In genomic region chr2:153543639-153544071, GRCh38 we compare ENCODE assay signal across 12 cellular contexts.
DNase-seq lines count a peak whose midpoint lies in the region; ATAC-seq and TF ChIP-seq lines count a peak whose summit lies in the region.
"Had no signal": no experiment of that assay in that cellular context is flagged by ENCODE, and none has a peak within 500 bp of the region (broad histone marks: within the 10 kb centered on the region; RNA-seq: fewer than 3 reads in every experiment).

No MANE protein-coding gene starts in this region.

- no peak overlapping the region for H3K4me2 ChIP-seq in SK-N-SH

- CTCF ChIA-PET in SK-N-SH (lab: Yijun Ruan, JAX), result interaction anchor here (0.6 kb wide), 1 partner anchor 395 kb away, joined by 3 read pairs; no protein-coding TSS in a partner anchor

- H3K9me3 ChIP-seq in iPS DF 6.9 (ENCODE audit: control insufficient read depth, insufficient read depth, low read length), result no peaks in the 10 kb centered on the region
- H3K9me3 ChIP-seq in SK-N-SH, result no peaks in the 10 kb centered on the region
- H3K9me3 ChIP-seq in right cardiac atrium (ENCODE audit: control insufficient read depth, low read length), result no peaks in the 10 kb centered on the region
- H3K9me3 ChIP-seq: transverse colon had no signal

- H2AFZ ChIP-seq in SK-N-SH (ENCODE audit: low read depth), result no peak overlapping the region

- no peak for TF ChIP-seq RAD21 in SK-N-SH (IDR thresholded peaks at IDR 0.05; ENCODE audit: low read length)

- H3K4me1 ChIP-seq in iPS DF 6.9 (ENCODE audit: control insufficient read depth, insufficient read depth, low read length) (no peaks in the 10 kb centered on the region), SK-N-SH (ENCODE audit: control insufficient read depth in 1 of 2, insufficient read depth in 2 of 2, low read depth in 1 of 2, low read length in 1 of 2) (no peaks in the 10 kb centered on the region), right cardiac atrium (ENCODE audit: control insufficient read depth, insufficient read depth, low read length) (no peaks in the 10 kb centered on the region)
- H3K4me1 ChIP-seq: transverse colon had no signal

- no peaks in the 10 kb centered on the region for H3F3A ChIP-seq in SK-N-SH (replicated peaks; ENCODE audit: insufficient read depth)

- peak; percentile 72 for ATAC-seq in GM18907 (IDR thresholded peaks at IDR 0.05; ENCODE audit: unreplicated experiment)
- ATAC-seq in HG02623 (IDR thresholded peaks at IDR 0.05; ENCODE audit: unreplicated experiment), result peak; percentile 78
- no peak for ATAC-seq in HG03139 (IDR thresholded peaks at IDR 0.05; ENCODE audit: unreplicated experiment)
- ATAC-seq in right cardiac atrium, result no peak

- no peaks in the 10 kb centered on the region for H3K27me3 ChIP-seq in iPS DF 6.9 (ENCODE audit: control insufficient read depth, insufficient read depth, low read length)
- no peaks in the 10 kb centered on the region for H3K27me3 ChIP-seq in SK-N-SH (ENCODE audit: insufficient read depth)
- H3K27me3 ChIP-seq in right cardiac atrium (ENCODE audit: control insufficient read depth, insufficient read depth), result no peaks in the 10 kb centered on the region
- H3K27me3 ChIP-seq: transverse colon had no signal

- TF ChIP-seq CTCF in SK-N-SH (IDR thresholded peaks at IDR 0.05), result no peak

- H3K36me3 ChIP-seq in iPS DF 6.9 (ENCODE audit: control insufficient read depth, insufficient read depth, low read length) (no peaks in the 10 kb centered on the region), SK-N-SH (replicated peaks in 1 of 2; ENCODE audit: control insufficient read depth in 1 of 2, insufficient read depth in 2 of 2, low read length in 1 of 2) (no peaks in the 10 kb centered on the region)
- H3K36me3 ChIP-seq: transverse colon had no signal

- no peak for TF ChIP-seq EP300 in SK-N-SH (IDR thresholded peaks at IDR 0.05; ENCODE audit: borderline replicate concordance in 1 of 2, low read depth in 1 of 2, low read length in 1 of 2)

- H3K4me3 ChIP-seq in iPS DF 6.9 (ENCODE audit: low read length) (no peak overlapping the region), SK-N-SH (ENCODE audit: low read depth in 2 of 2, low read length in 1 of 2) (no peak overlapping the region), right cardiac atrium (ENCODE audit: low read length) (no peak overlapping the region)
- H3K4me3 ChIP-seq: transverse colon had no signal

- H3K9me2 ChIP-seq in SK-N-SH, result no peaks in the 10 kb centered on the region

- H3K79me2 ChIP-seq in SK-N-SH (ENCODE audit: insufficient read depth), result no peaks in the 10 kb centered on the region

- H3K27ac ChIP-seq in iPS DF 6.9 (ENCODE audit: low read length) (no peak overlapping the region), SK-N-SH (ENCODE audit: low read depth in 2 of 2, low read length in 1 of 2) (no peak overlapping the region), right cardiac atrium (ENCODE audit: low read length) (no peak overlapping the region)
- H3K27ac ChIP-seq: transverse colon had no signal

- no peaks in the 10 kb centered on the region for H4K20me1 ChIP-seq in SK-N-SH (ENCODE audit: insufficient read depth)

- intact Hi-C loops in right cardiac atrium (cut with DNase I), result no loop called here

- POLR2A ChIA-PET in SK-N-SH (lab: Yijun Ruan, JAX), result no interaction called here

- no peak overlapping the region for H3K9ac ChIP-seq in SK-N-SH

- WGBS in iPS DF 6.9 (ENCODE audit: insufficient coverage, insufficient read length), result no CpG with 5 or more reads among the region's 5 CpGs
- 7% methylated on average over 5 of the region's 5 CpGs for WGBS in SK-N-SH (ENCODE audit: low lambda C conversion rate)
- 40% methylated on average over 5 of the region's 5 CpGs for WGBS in right cardiac atrium

- peak; percentile 95 for DNase-seq in NCI-H146 (lab: John Stamatoyannopoulos, UW)
- peak; percentile 41 for DNase-seq in iPS DF 6.9 (ENCODE audit: low read depth, low spot score)
- DNase-seq in SK-N-SH, result no peak
- no peak for DNase-seq in right cardiac atrium
- DNase-seq in midbrain (lab: John Stamatoyannopoulos, UW), result no peak
- DNase-seq: activated naive CD4-positive, alpha-beta T cell; MV-4-11; SW 1271; transverse colon had no signal

TF ChIP-seq in SK-N-SH, 30 proteins besides CTCF, POLR2A, EP300 and RAD21:
- TF ChIP-seq RXRA (IDR thresholded peaks at IDR 0.05; ENCODE audit: borderline replicate concordance, low read depth) (no peak), IRF3 (IDR thresholded peaks at IDR 0.05; ENCODE audit: low read depth, low read length) (no peak), TAF1 (IDR thresholded peaks at IDR 0.05; ENCODE audit: borderline replicate concordance, low read depth, low read length) (no peak), TEAD4 (IDR thresholded peaks at IDR 0.05; ENCODE audit: borderline replicate concordance, insufficient read depth) (no peak), USF1 (IDR thresholded peaks at IDR 0.05; ENCODE audit: borderline replicate concordance, low read depth) (no peak), PBX3 (IDR thresholded peaks at IDR 0.05) (no peak), TCF12 (IDR thresholded peaks at IDR 0.05) (no peak), REST (IDR thresholded peaks at IDR 0.05; ENCODE audit: low read depth, low read length) (no peak), GABPA (IDR thresholded peaks at IDR 0.05; ENCODE audit: low read depth) (no peak), RFX5 (IDR thresholded peaks at IDR 0.05; ENCODE audit: low read length) (no peak), SIN3A (IDR thresholded peaks at IDR 0.05; ENCODE audit: borderline replicate concordance, low read depth, low read length) (no peak), EZH2phosphoT487 (IDR thresholded peaks at IDR 0.05; ENCODE audit: borderline replicate concordance, low read depth) (no peak), SMC3 (IDR thresholded peaks at IDR 0.05; ENCODE audit: low read depth, low read length) (no peak), NRF1 (IDR thresholded peaks at IDR 0.05; ENCODE audit: low read depth, low read length) (no peak), POLR2AphosphoS5 (IDR thresholded peaks at IDR 0.05; ENCODE audit: low read depth, low read length) (no peak), USF2 (IDR thresholded peaks at IDR 0.05; ENCODE audit: borderline replicate concordance, low read depth, low read length) (no peak)

Comparison
In these comparisons a context has a peak if more than half of its experiments do, and no peak if none do; other contexts are left out.
1. ATAC-seq: peak in GM18907 (single experiment) and HG02623 (single experiment); none in HG03139 (single experiment) and right cardiac atrium (0 of 2).
2. DNase-seq: peak in NCI-H146 (single experiment) and iPS DF 6.9 (single experiment); none in SK-N-SH (single experiment), right cardiac atrium (0 of 3) and midbrain (single experiment).